18 cellular contexts compared by ENCODE assay signal in genomic region chr11:65880844-65881421, GRCh38. TPM values are rescaled to one million over a fixed set of nuclear protein-coding genes. Genes with fewer than 3 reads are reported as not detected.
A peak's percentile ranks its signal among the peaks of the same experiment; 100 is the strongest.
DNase-seq lines count a peak whose midpoint lies in the region; ATAC-seq and TF ChIP-seq lines count a peak whose summit lies in the region.
"Had no signal": no experiment of that assay in that cellular context is flagged by ENCODE, and none has a peak within 500 bp of the region (broad histone marks: within the 10 kb centered on the region; RNA-seq: fewer than 3 reads in every experiment).

No MANE protein-coding gene starts in this region.

- H3K4me1 ChIP-seq in heart right ventricle (peaks cover 0 to 15% (median 8%) of the 10 kb centered on the region in 9 donors), RWPE2 (ENCODE audit: insufficient read depth, poor library complexity, severe bottlenecking) (no peaks in the 10 kb centered on the region)
- H3K4me1 ChIP-seq: right lobe of liver had no signal

- no peak for TF ChIP-seq CTCF in heart right ventricle (IDR thresholded peaks at IDR 0.05)
- no peak for TF ChIP-seq CTCF in RWPE2 (IDR thresholded peaks at IDR 0.05; ENCODE audit: poor library complexity, severe bottlenecking)
- TF ChIP-seq CTCF in chondrocyte (IDR thresholded peaks at IDR 0.05): no peak

- no peak overlapping the region for H3K27ac Mint-ChIP-seq in chondrocyte (ENCODE audit: unreplicated experiment)
- H3K27ac Mint-ChIP-seq: brain had no signal

- DNase-seq in left ventricle myocardium superior (peak; percentile 20), heart right ventricle (no peak), RWPE2 (ENCODE audit: low spot score) (peak; percentile 52), chondrocyte (ENCODE audit: low spot score) (peak; percentile 78), activated gamma-delta T cell (lab: John Stamatoyannopoulos, UW) (no peak), hepatic stellate cell (ENCODE audit: low spot score) (no peak), NCI-H226 (no peak)
- DNase-seq: effector CD4-positive, alpha-beta T cell; GM23248; NCI-H1105 treated with DMSO at 0.1 percent for 48 hours; NCI-H510A treated with DMSO at 0.1 percent for 48 hours; nephron progenitor cell; right lobe of liver; stimulated activated CD4-positive, alpha-beta T cell treated with anti-CD3 and anti-CD28 coated beads, Interleukin-2, amount 100 ng/mL, for 48 hours had no signal

- peaks cover 14% of the 10 kb centered on the region for H3K36me3 Mint-ChIP-seq in chondrocyte (ENCODE audit: low read depth)

- H3K9me3 ChIP-seq in heart right ventricle (no peaks in the 10 kb centered on the region), RWPE2 (ENCODE audit: severe bottlenecking) (no peaks in the 10 kb centered on the region)
- H3K9me3 ChIP-seq: right lobe of liver had no signal

- peak overlapping the region in 1 of 10 donors; percentile 39 for H3K4me3 ChIP-seq in heart right ventricle
- no peak overlapping the region for H3K4me3 ChIP-seq in RWPE2 (ENCODE audit: severe bottlenecking)
- H3K4me3 ChIP-seq: GM23248, lung, right lobe of liver had no signal

- no peaks in the 10 kb centered on the region for H3K9me3 Mint-ChIP-seq in chondrocyte (ENCODE audit: low read depth)
- H3K9me3 Mint-ChIP-seq: brain, nephron progenitor cell had no signal

- intact Hi-C loops in left ventricle myocardium superior (cut with micrococcal nuclease) (loop anchor here (10.0 kb wide), 1 partner anchor 104 kb away; no protein-coding TSS in a partner anchor), heart right ventricle (cut with DNase I) (loop anchor here in 4 of 10 donors (5.0 to 10.0 kb wide), 3 partner anchors 101 to 166 kb away; partner anchors contain the start of gene KAT5 (in 1 of the 4))

- peak overlapping the region in 1 of 10 donors; percentile 47 for H3K27ac ChIP-seq in heart right ventricle
- H3K27ac ChIP-seq in RWPE2 (ENCODE audit: poor library complexity, severe bottlenecking): peak overlapping the region; percentile 1
- H3K27ac ChIP-seq: GM23248, right lobe of liver had no signal

- peaks cover 0 to 42% (median 19%) of the 10 kb centered on the region in 9 donors for H3K36me3 ChIP-seq in heart right ventricle
- peaks cover 28% of the 10 kb centered on the region for H3K36me3 ChIP-seq in RWPE2 (ENCODE audit: low read depth)

- 64 to 80% methylated on average over 7 of the region's 7 CpGs for WGBS in heart right ventricle, 2 donors

- H3K27me3 Mint-ChIP-seq in chondrocyte (ENCODE audit: low read depth): no peaks in the 10 kb centered on the region

- H3K27me3 ChIP-seq in heart right ventricle (no peaks in the 10 kb centered on the region), RWPE2 (ENCODE audit: insufficient read depth, poor library complexity, severe bottlenecking) (no peaks in the 10 kb centered on the region)
- H3K27me3 ChIP-seq: right lobe of liver had no signal

- ATAC-seq in left ventricle myocardium superior (no peak), heart right ventricle (no peak), RWPE2 (ENCODE audit: low read depth) (no peak), GM21526 (IDR thresholded peaks at IDR 0.05; ENCODE audit: low FRiP score, unreplicated experiment) (no peak)
- ATAC-seq: right lobe of liver had no signal

- peaks cover 9% of the 10 kb centered on the region for H3K4me1 Mint-ChIP-seq in chondrocyte (ENCODE audit: low read depth)

- no peak overlapping the region for H3K4me3 Mint-ChIP-seq in chondrocyte (ENCODE audit: unreplicated experiment)
- H3K4me3 Mint-ChIP-seq: brain, nephron progenitor cell had no signal

RNA-seq across cellular contexts. Expression of gene CTSW, which starts 1.3 kb away (rescaled TPM):
- total RNA-seq in left ventricle myocardium superior (1.1 TPM), heart right ventricle (1 to 10 TPM in 2 of 10 donors, under 1 TPM in 7, not detected in 1; 0.20 to 7.9 (median 0.55) TPM), chondrocyte (not detected in 3 replicates)
- under 1 TPM; 0.17 to 0.88 TPM for polyA plus RNA-seq in heart right ventricle

RNA-seq across cellular contexts. Expression of gene FIBP, which starts 7.3 kb away (rescaled TPM):
- 44.9 TPM for total RNA-seq in left ventricle myocardium superior
- total RNA-seq in heart right ventricle: 10 to 100 TPM; 46.3 to 63.2 (median 49.9) TPM
- polyA plus RNA-seq in heart right ventricle: 10 to 100 TPM; 44.0 to 88.4 TPM
- total RNA-seq in chondrocyte: 82.7 to 100 TPM (median 83.5 TPM) in 3 replicates

RNA-seq across cellular contexts. Expression of gene EFEMP2, which starts 8.3 kb away (rescaled TPM):
- total RNA-seq in left ventricle myocardium superior: 95.2 TPM
- 100 to 1,000 TPM in 3 of 10 donors, 10 to 100 TPM in 7; 79.4 to 112 (median 89.6) TPM for total RNA-seq in heart right ventricle
- 100 to 1,000 TPM in 1 of 2 donors, 10 to 100 TPM in 1; 54.8 to 133 TPM for polyA plus RNA-seq in heart right ventricle
- 174 to 310 TPM (median 290 TPM) in 3 replicates for total RNA-seq in chondrocyte

RNA-seq across cellular contexts. Expression of gene CCDC85B, which starts 9.5 kb away (rescaled TPM):
- total RNA-seq in left ventricle myocardium superior (30.0 TPM), heart right ventricle (10 to 100 TPM; 22.1 to 48.9 (median 34.4) TPM), chondrocyte (23.4 to 31.6 TPM (median 26.6 TPM) in 3 replicates)
- 10 to 100 TPM; 66.3 to 69.4 TPM for polyA plus RNA-seq in heart right ventricle

RNA-seq across cellular contexts. Expression of gene FOSL1, which starts 19.3 kb away (rescaled TPM):
- total RNA-seq in left ventricle myocardium superior (0.32 TPM), heart right ventricle (1 to 10 TPM in 6 of 10 donors, under 1 TPM in 2, not detected in 2; 0.31 to 8.1 (median 2.6) TPM), chondrocyte (5.8 to 12.3 TPM (median 7.5 TPM) in 3 replicates)
- polyA plus RNA-seq in heart right ventricle: 10 to 100 TPM in 1 of 2 donors, 1 to 10 TPM in 1; 2.0 to 32.8 TPM
- total RNA-seq: urinary bladder had no signal

Comparison
In these comparisons a context has a peak if more than half of its experiments do, and no peak if none do; other contexts are left out.
1. DNase-seq: peak in left ventricle myocardium superior (single experiment), RWPE2 (single experiment) and chondrocyte (single experiment); none in heart right ventricle (0 of 2), activated gamma-delta T cell (single experiment), hepatic stellate cell (single experiment) and NCI-H226 (single experiment).